ENCODE assay signal across 8 cellular contexts in the genomic region with DNA sequence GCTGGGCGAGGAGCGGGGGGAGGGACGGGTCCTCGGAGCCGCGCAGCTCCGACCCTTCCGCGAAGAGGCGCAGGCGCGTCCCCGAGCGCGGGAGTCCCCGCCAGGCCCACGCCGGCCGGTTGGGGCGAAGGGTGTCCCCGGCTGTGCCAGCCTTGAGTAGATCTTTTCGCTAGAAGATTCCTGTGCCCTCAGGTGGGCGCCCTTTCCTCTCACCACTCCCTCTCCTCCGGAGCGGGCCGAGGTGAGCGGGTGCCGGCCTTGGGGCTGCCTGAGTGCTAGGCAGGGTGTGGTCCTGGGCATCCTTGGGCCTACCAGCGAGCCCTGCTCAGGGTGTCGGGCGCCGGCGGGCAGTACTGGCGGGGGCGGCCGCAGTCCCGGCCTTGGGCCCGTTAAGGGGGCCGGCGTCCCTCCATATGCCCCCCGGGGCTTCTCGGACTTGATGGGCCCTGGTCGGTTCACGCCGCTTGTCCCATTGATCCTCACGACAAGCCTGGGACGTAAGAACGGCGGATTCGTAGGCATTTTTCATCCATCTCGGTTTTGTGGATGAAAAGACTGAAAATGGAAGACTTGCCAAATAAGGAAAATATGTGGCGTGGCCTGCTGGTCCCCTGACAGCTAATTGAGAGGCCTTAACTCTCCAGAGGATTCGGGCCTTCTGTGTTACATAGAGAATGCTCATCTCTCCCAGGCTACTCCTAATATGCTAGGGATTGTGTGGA. TPM values are rescaled to one million over a fixed set of nuclear protein-coding genes. Genes with fewer than 3 reads are reported as not detected.
DNase-seq lines count a peak whose midpoint lies in the region; ATAC-seq, FAIRE-seq and TF ChIP-seq lines count a peak whose summit lies in the region.

No MANE protein-coding gene starts in this region.

- WGBS in pancreas, 2 donors: 2 to 3% methylated on average over 33 to 53 of the region's 53 CpGs

- H3K27me3 ChIP-seq in DOHH2 (ENCODE audit: control insufficient read depth, low read length): no peaks in the 10 kb centered on the region
- H3K27me3 ChIP-seq in SJSA1 (replicated peaks): no peaks in the 10 kb centered on the region
- no peaks in the 10 kb centered on the region for H3K27me3 ChIP-seq in pancreas

- H3K27me3 Mint-ChIP-seq in activated naive CD4-positive, alpha-beta T cell treated with anti-CD3 and anti-CD28 coated beads, Interleukin-2, amount 50 U/mL, for 24 hours: no peaks in the 10 kb centered on the region

- peaks cover 62% of the 10 kb centered on the region for H3K4me1 ChIP-seq in DOHH2 (ENCODE audit: control insufficient read depth, low read length)
- peaks cover 21% of the 10 kb centered on the region for H3K4me1 ChIP-seq in SJSA1 (replicated peaks)
- H3K4me1 ChIP-seq in pancreas: peaks cover 0 to 9% (median 0%) of the 10 kb centered on the region in 3 donors

- peak overlapping the region; percentile 90 for H3K4me3 Mint-ChIP-seq in activated naive CD4-positive, alpha-beta T cell treated with anti-CD3 and anti-CD28 coated beads, Interleukin-2, amount 50 U/mL, for 24 hours

- H3K4me2 ChIP-seq in DOHH2 (ENCODE audit: low read length): peak overlapping the region; percentile 86

- peak overlapping the region; percentile 87 for H3K27ac Mint-ChIP-seq in activated naive CD4-positive, alpha-beta T cell treated with anti-CD3 and anti-CD28 coated beads, Interleukin-2, amount 50 U/mL, for 24 hours

- H3K36me3 Mint-ChIP-seq in activated naive CD4-positive, alpha-beta T cell treated with anti-CD3 and anti-CD28 coated beads, Interleukin-2, amount 50 U/mL, for 24 hours: peaks cover 9% of the 10 kb centered on the region

- TF ChIP-seq CTCF in DOHH2 (IDR thresholded peaks at IDR 0.05; ENCODE audit: low read depth, low read length, poor library complexity, severe bottlenecking): peak; percentile 41
- TF ChIP-seq CTCF in pancreas (IDR thresholded peaks at IDR 0.05): no peak

- H3K9me3 ChIP-seq in DOHH2 (ENCODE audit: control insufficient read depth, insufficient read depth, low read length) (no peaks in the 10 kb centered on the region), SJSA1 (replicated peaks) (peaks cover 3% of the 10 kb centered on the region; the same call in 1 of the 2 replicates), pancreas (no peaks in the 10 kb centered on the region)

- H3K36me3 ChIP-seq in DOHH2 (ENCODE audit: control insufficient read depth, low read length): peaks cover 55% of the 10 kb centered on the region
- H3K36me3 ChIP-seq in SJSA1: peaks cover 47% of the 10 kb centered on the region
- H3K36me3 ChIP-seq in pancreas: no peaks in the 10 kb centered on the region

- FAIRE-seq in pancreas (lab: Jason Lieb, UNC): no peak
- no peak for FAIRE-seq in urothelium cell line (lab: Jason Lieb, UNC)

- H3F3A ChIP-seq in DOHH2 (ENCODE audit: control insufficient read depth, insufficient read depth): peaks cover 25% of the 10 kb centered on the region

- H3K4me3 ChIP-seq in DOHH2 (ENCODE audit: low read length): peak overlapping the region; percentile 92
- peak overlapping the region; percentile 100 for H3K4me3 ChIP-seq in SJSA1
- peak overlapping the region; percentile 83 to 100 (median 94) for H3K4me3 ChIP-seq in pancreas

- peak; percentile 79 for DNase-seq in HuH-7 (ENCODE audit: low spot score)
- peak; percentile 66 to 83 for DNase-seq in SJSA1 (ENCODE audit: low read depth in 1 of 2, low spot score in 2 of 2)
- DNase-seq in Right ventricle myocardium superior: peak; percentile 70
- DNase-seq in pancreas: peak; percentile 45 to 83 (median 62)
- peak; percentile 81 for DNase-seq in urothelium cell line (ENCODE audit: low spot score)

- H3K4me1 Mint-ChIP-seq in activated naive CD4-positive, alpha-beta T cell treated with anti-CD3 and anti-CD28 coated beads, Interleukin-2, amount 50 U/mL, for 24 hours: peaks cover 53% of the 10 kb centered on the region

- intact Hi-C loops in Right ventricle myocardium superior (cut with DNase I): no loop called here
- intact Hi-C loops in pancreas (cut with DNase I): no loop called here

- H3K27ac ChIP-seq in DOHH2 (ENCODE audit: low read depth, low read length) (peak overlapping the region; percentile 91), SJSA1 (peak overlapping the region; percentile 69), pancreas (peak overlapping the region; percentile 80 to 89 (median 87))

- H4K20me1 ChIP-seq in DOHH2 (ENCODE audit: control insufficient read depth, insufficient read depth, low read depth, low read length): peaks cover 12% of the 10 kb centered on the region; the same call in 1 of the 2 replicates

- no peaks in the 10 kb centered on the region for H3K9me3 Mint-ChIP-seq in activated naive CD4-positive, alpha-beta T cell treated with anti-CD3 and anti-CD28 coated beads, Interleukin-2, amount 50 U/mL, for 24 hours

- peak; percentile 41 for ATAC-seq in GM21529 (IDR thresholded peaks at IDR 0.05; ENCODE audit: unreplicated experiment)
- peak; percentile 82 for ATAC-seq in Right ventricle myocardium superior (ENCODE audit: poor library complexity)
- peak; percentile 61 to 78 (median 74) for ATAC-seq in pancreas

- no peaks in the 10 kb centered on the region for H3K9me2 ChIP-seq in DOHH2 (replicated peaks; ENCODE audit: control insufficient read depth, low read length)

- peaks cover 57% of the 10 kb centered on the region for H3K79me2 ChIP-seq in DOHH2 (ENCODE audit: control insufficient read depth, low read length)

RNA-seq across cellular contexts. Expression of a gene that starts 0.7 kb away (rescaled TPM):
- 100 and 210 TPM in 2 replicates for total RNA-seq in SJSA1 (2014; rRNA removed; shearing (Covaris generic))
- total RNA-seq in Right ventricle myocardium superior (56.9 TPM), pancreas (10 to 100 TPM in 5 of 6 donors, 1 to 10 TPM in 1; 9.7 to 22.3 (median 11.0) TPM)
- 10 to 100 TPM in 1 of 2 donors, 1 to 10 TPM in 1; 9.0 to 22.7 TPM for polyA plus RNA-seq in pancreas

Comparison
In these comparisons a context has a peak if more than half of its experiments do, and no peak if none do; other contexts are left out.
1. Peak in every context shown above with its lines: DNase-seq, ATAC-seq, H3K4me3 ChIP-seq and H3K27ac ChIP-seq.